25 cellular contexts compared by ENCODE assay signal in the genomic region with DNA sequence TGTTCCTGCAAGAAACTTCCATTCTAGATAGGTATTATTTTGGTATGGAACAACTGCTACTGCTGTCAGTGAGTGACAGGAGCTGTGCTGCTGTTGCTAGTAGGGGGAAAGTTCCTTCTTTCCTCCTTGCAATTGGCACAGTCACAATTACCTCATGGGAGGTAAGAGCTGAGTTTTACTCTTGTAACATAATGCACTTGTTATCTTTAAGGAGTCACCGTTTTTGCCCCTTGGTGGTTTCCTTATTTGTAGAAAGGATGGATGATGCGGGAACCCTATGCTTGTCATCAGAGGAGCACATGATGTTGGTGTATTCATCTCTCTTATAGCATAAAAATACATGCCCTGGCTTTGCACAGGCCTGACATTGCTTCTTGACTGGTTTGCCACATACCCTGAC.
"Had no signal": no experiment of that assay in that cellular context is flagged by ENCODE, and none has a peak within 500 bp of the region (broad histone marks: within the 10 kb centered on the region; RNA-seq: fewer than 3 reads in every experiment).

No MANE protein-coding gene starts in this region.

- H3K36me3 ChIP-seq: gastrocnemius medialis, heart left ventricle had no signal

- H3K4me3 ChIP-seq: body of pancreas, coronary artery, dorsolateral prefrontal cortex, gastrocnemius medialis, heart left ventricle had no signal

- DNase-seq: activated CD4-positive, alpha-beta memory T cell treated with anti-CD3 and anti-CD28 coated beads, Interleukin-2, amount 10 ng/mL, durations not matched to agents 7 days and 5 days; activated CD4-positive, alpha-beta T cell treated with anti-CD3 and anti-CD28 coated beads for 1 hour; activated CD4-positive, alpha-beta T cell treated with anti-CD3 and anti-CD28 coated beads for 4 hours; activated CD4-positive, alpha-beta T cell treated with anti-CD3 and anti-CD28 coated beads, Interleukin-2, amount 10 ng/mL, durations not matched to agents 7 days and 5 days; activated CD4-positive, alpha-beta T cell treated with anti-CD3 and anti-CD28 coated beads, Interleukin-2, amount 50 U/mL, for 4 hours; activated effector memory CD4-positive, alpha-beta T cell treated with Interleukin-2 at 50 U/mL for 16 hours; activated gamma-delta T cell treated with Interleukin-2 at 50 U/mL for 16 hours; activated naive CD4-positive, alpha-beta T cell treated with anti-CD3 and anti-CD28 coated beads, Interleukin-2, amount 50 U/mL, for 16 hours; activated naive CD4-positive, alpha-beta T cell treated with Interleukin-2 at 50 U/mL for 16 hours; activated T-cell treated with anti-CD3 and anti-CD28 coated beads, Interleukin-2, amount 50 U/mL, for 4 hours; amygdala; aorta; body of pancreas; dorsolateral prefrontal cortex; effector memory CD4-positive, alpha-beta T cell; endodermal cell; foreskin keratinocyte; gastrocnemius medialis; glutamatergic neuron; heart left ventricle; T-helper 2 cell had no signal

- ATAC-seq: activated T-cell treated with anti-CD3 and anti-CD28 coated beads, Interleukin-2, amount 50 U/mL, for 4 hours; activated T-helper 17 cell treated with anti-CD3 and anti-CD28 coated beads, Interleukin-2, amount 50 U/mL, for 72 hours; body of pancreas; esophagus mucosa; foreskin keratinocyte; gastrocnemius medialis; heart left ventricle; WTC11 had no signal

- H3K27me3 ChIP-seq: body of pancreas, foreskin keratinocyte, gastrocnemius medialis, heart left ventricle had no signal
